1 cellular context compared by ENCODE assay signal in the genomic region with DNA sequence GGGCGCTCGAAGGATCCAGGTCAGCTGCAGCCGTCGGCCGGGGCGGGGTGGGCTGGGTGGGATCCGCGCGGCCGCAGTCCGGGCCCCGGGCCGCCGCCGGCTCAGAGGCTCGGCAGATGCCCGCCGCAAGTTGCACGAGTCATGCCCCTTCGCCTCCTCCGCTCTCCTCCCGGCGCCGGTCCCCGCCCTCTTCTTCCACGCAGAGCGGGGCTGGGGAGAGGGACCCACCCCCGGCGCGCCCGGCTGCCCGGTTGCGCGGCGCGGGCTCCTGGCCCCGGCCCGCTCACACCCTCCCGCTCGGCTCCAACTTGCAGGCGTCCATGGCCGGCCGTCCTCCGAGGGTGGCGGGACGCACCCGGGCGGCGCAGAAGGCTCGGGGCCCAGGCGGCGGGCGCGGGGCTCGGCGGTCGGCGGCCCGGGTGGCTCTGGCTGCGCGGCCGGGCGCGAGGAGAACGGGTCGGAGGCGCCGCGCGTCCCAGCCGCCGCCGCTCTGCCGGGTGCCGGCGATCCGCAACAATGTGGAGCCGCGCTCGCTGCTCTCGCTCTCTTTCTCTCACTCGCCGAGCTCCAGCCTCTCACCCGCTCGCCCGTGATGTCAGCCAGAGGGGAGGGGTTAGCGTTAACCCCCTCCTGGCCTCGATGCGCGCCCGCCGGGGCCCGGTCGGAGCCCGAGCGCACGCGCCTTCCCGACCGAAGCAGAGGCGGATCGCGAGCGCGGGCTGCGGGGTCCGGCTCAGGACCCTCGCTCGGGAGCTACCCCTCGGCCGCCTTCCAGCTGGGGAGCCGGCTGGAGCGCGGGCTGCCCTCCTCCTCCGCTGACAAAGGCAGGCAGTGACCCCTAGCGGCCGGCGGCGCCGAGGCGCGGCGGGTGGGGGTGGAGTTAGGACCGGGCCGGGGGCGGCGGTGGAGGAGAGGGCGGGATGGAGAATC.
TF ChIP-seq lines count a peak whose summit lies in the region.

A gene with protein sequence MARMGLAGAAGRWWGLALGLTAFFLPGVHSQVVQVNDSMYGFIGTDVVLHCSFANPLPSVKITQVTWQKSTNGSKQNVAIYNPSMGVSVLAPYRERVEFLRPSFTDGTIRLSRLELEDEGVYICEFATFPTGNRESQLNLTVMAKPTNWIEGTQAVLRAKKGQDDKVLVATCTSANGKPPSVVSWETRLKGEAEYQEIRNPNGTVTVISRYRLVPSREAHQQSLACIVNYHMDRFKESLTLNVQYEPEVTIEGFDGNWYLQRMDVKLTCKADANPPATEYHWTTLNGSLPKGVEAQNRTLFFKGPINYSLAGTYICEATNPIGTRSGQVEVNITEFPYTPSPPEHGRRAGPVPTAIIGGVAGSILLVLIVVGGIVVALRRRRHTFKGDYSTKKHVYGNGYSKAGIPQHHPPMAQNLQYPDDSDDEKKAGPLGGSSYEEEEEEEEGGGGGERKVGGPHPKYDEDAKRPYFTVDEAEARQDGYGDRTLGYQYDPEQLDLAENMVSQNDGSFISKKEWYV (minus strand): TSS at position 550 of the 930 bp plus-strand sequence. CDS start 647 bp downstream, outside the sequence.

TF ChIP-seq in HEK293, 187 proteins besides CTCF, POLR2A, EP300 and RAD21 (continued from another document):
- TF ChIP-seq PRDM10 (tag by site-specific recombination; IDR thresholded peaks at IDR 0.05) (no peak), ZNF121 (tag by site-specific recombination; IDR thresholded peaks at IDR 0.05) (no peak), ZFHX2 (tag by site-specific recombination; conservative IDR thresholded peaks at IDR 0.05) (peak; percentile 92), ZNF138 (tag by site-specific recombination; IDR thresholded peaks at IDR 0.05; ENCODE audit: borderline replicate concordance) (no peak), ZNF629 (tag by site-specific recombination; IDR thresholded peaks at IDR 0.05) (peak; percentile 44; the same call in 1 of the 2 replicates), KLF16 (tag by site-specific recombination; IDR thresholded peaks at IDR 0.05) (0 out of 2 replicates have a peak, but pooled peaks have one; percentile 37), ZXDB (tag by site-specific recombination; IDR thresholded peaks at IDR 0.05) (peak; percentile 27; the same call in 1 of the 2 replicates), ZNF501 (tag by site-specific recombination; IDR thresholded peaks at IDR 0.05) (no peak), GLIS1 (tag by site-specific recombination; IDR thresholded peaks at IDR 0.05) (peak; percentile 17; the same call in 1 of the 2 replicates), ZNF132 (tag by site-specific recombination; IDR thresholded peaks at IDR 0.05; ENCODE audit: borderline replicate concordance) (no peak), ZNF580 (tag by site-specific recombination; IDR thresholded peaks at IDR 0.05) (no peak), ZBTB8A (tag by site-specific recombination; IDR thresholded peaks at IDR 0.05) (peak; percentile 88), ZNF747 (tag by site-specific recombination; IDR thresholded peaks at IDR 0.05) (no peak), ZNF670 (tag by site-specific recombination; IDR thresholded peaks at IDR 0.05; ENCODE audit: low read depth) (no peak), ZNF146 (tag by site-specific recombination; IDR thresholded peaks at IDR 0.05) (no peak), ZNF660 (tag by site-specific recombination; IDR thresholded peaks at IDR 0.05) (no peak; the same call in 1 of the 2 replicates), ZNF555 (tag by site-specific recombination; conservative IDR thresholded peaks at IDR 0.05) (no peak), ZBTB17 (tag by site-specific recombination; IDR thresholded peaks at IDR 0.05) (peak; percentile 81), ZBTB7A (tag by site-specific recombination; IDR thresholded peaks at IDR 0.05; ENCODE audit: low read depth) (0 out of 2 replicates have a peak, but pooled peaks have one; percentile 31), ZFP69B (tag by site-specific recombination; IDR thresholded peaks at IDR 0.05) (no peak), ZNF558 (tag by site-specific recombination; IDR thresholded peaks at IDR 0.05) (no peak), HOXA7 (CRISPR knock-in tag; IDR thresholded peaks at IDR 0.05; ENCODE audit: borderline replicate concordance) (no peak), TCF7L2 (IDR thresholded peaks at IDR 0.05; ENCODE audit: borderline replicate concordance, low read depth, low read length) (no peak), ZBTB20 (tag by site-specific recombination; IDR thresholded peaks at IDR 0.05) (peak; percentile 33; the same call in 1 of the 2 replicates), BCL11B (tag by site-specific recombination; IDR thresholded peaks at IDR 0.05; ENCODE audit: low read depth) (no peak), REPIN1 (tag by site-specific recombination; IDR thresholded peaks at IDR 0.05; ENCODE audit: low read depth) (no peak), ZNF426 (tag by site-specific recombination; IDR thresholded peaks at IDR 0.05) (no peak), ZNF596 (tag by site-specific recombination; IDR thresholded peaks at IDR 0.05) (peak; percentile 84)
- TF ChIP-seq, protein P1, sequence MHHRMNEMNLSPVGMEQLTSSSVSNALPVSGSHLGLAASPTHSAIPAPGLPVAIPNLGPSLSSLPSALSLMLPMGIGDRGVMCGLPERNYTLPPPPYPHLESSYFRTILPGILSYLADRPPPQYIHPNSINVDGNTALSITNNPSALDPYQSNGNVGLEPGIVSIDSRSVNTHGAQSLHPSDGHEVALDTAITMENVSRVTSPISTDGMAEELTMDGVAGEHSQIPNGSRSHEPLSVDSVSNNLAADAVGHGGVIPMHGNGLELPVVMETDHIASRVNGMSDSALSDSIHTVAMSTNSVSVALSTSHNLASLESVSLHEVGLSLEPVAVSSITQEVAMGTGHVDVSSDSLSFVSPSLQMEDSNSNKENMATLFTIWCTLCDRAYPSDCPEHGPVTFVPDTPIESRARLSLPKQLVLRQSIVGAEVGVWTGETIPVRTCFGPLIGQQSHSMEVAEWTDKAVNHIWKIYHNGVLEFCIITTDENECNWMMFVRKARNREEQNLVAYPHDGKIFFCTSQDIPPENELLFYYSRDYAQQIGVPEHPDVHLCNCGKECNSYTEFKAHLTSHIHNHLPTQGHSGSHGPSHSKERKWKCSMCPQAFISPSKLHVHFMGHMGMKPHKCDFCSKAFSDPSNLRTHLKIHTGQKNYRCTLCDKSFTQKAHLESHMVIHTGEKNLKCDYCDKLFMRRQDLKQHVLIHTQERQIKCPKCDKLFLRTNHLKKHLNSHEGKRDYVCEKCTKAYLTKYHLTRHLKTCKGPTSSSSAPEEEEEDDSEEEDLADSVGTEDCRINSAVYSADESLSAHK (tag by site-specific recombination; IDR thresholded peaks at IDR 0.05): no peak
- TF ChIP-seq, protein P2, sequence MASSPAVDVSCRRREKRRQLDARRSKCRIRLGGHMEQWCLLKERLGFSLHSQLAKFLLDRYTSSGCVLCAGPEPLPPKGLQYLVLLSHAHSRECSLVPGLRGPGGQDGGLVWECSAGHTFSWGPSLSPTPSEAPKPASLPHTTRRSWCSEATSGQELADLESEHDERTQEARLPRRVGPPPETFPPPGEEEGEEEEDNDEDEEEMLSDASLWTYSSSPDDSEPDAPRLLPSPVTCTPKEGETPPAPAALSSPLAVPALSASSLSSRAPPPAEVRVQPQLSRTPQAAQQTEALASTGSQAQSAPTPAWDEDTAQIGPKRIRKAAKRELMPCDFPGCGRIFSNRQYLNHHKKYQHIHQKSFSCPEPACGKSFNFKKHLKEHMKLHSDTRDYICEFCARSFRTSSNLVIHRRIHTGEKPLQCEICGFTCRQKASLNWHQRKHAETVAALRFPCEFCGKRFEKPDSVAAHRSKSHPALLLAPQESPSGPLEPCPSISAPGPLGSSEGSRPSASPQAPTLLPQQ (tag by site-specific recombination; IDR thresholded peaks at IDR 0.05): peak; percentile 23; the same call in 1 of the 2 replicates
- TF ChIP-seq, protein P3, sequence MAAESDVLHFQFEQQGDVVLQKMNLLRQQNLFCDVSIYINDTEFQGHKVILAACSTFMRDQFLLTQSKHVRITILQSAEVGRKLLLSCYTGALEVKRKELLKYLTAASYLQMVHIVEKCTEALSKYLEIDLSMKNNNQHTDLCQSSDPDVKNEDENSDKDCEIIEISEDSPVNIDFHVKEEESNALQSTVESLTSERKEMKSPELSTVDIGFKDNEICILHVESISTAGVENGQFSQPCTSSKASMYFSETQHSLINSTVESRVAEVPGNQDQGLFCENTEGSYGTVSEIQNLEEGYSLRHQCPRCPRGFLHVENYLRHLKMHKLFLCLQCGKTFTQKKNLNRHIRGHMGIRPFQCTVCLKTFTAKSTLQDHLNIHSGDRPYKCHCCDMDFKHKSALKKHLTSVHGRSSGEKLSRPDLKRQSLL (tag by site-specific recombination; IDR thresholded peaks at IDR 0.05): peak; percentile 85
- TF ChIP-seq, protein P4, sequence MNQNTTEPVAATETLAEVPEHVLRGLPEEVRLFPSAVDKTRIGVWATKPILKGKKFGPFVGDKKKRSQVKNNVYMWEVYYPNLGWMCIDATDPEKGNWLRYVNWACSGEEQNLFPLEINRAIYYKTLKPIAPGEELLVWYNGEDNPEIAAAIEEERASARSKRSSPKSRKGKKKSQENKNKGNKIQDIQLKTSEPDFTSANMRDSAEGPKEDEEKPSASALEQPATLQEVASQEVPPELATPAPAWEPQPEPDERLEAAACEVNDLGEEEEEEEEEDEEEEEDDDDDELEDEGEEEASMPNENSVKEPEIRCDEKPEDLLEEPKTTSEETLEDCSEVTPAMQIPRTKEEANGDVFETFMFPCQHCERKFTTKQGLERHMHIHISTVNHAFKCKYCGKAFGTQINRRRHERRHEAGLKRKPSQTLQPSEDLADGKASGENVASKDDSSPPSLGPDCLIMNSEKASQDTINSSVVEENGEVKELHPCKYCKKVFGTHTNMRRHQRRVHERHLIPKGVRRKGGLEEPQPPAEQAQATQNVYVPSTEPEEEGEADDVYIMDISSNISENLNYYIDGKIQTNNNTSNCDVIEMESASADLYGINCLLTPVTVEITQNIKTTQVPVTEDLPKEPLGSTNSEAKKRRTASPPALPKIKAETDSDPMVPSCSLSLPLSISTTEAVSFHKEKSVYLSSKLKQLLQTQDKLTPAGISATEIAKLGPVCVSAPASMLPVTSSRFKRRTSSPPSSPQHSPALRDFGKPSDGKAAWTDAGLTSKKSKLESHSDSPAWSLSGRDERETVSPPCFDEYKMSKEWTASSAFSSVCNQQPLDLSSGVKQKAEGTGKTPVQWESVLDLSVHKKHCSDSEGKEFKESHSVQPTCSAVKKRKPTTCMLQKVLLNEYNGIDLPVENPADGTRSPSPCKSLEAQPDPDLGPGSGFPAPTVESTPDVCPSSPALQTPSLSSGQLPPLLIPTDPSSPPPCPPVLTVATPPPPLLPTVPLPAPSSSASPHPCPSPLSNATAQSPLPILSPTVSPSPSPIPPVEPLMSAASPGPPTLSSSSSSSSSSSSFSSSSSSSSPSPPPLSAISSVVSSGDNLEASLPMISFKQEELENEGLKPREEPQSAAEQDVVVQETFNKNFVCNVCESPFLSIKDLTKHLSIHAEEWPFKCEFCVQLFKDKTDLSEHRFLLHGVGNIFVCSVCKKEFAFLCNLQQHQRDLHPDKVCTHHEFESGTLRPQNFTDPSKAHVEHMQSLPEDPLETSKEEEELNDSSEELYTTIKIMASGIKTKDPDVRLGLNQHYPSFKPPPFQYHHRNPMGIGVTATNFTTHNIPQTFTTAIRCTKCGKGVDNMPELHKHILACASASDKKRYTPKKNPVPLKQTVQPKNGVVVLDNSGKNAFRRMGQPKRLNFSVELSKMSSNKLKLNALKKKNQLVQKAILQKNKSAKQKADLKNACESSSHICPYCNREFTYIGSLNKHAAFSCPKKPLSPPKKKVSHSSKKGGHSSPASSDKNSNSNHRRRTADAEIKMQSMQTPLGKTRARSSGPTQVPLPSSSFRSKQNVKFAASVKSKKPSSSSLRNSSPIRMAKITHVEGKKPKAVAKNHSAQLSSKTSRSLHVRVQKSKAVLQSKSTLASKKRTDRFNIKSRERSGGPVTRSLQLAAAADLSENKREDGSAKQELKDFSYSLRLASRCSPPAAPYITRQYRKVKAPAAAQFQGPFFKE (tag by site-specific recombination; IDR thresholded peaks at IDR 0.05; ENCODE audit: borderline replicate concordance): no peak
- TF ChIP-seq, protein P5, sequence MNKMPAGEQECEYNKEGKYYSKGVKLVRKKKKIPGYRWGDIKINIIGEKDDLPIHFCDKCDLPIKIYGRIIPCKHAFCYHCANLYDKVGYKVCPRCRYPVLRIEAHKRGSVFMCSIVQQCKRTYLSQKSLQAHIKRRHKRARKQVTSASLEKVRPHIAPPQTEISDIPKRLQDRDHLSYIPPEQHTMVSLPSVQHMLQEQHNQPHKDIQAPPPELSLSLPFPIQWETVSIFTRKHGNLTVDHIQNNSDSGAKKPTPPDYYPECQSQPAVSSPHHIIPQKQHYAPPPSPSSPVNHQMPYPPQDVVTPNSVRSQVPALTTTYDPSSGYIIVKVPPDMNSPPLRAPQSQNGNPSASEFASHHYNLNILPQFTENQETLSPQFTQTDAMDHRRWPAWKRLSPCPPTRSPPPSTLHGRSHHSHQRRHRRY (tag by site-specific recombination; IDR thresholded peaks at IDR 0.05): no peak
